In genomic region chr2:170969030-170969429, GRCh38 we compare ENCODE assay signal across 15 cellular contexts.
"Had no signal": no experiment of that assay in that cellular context is flagged by ENCODE, and none has a peak within 500 bp of the region (broad histone marks: within the 10 kb centered on the region; RNA-seq: fewer than 3 reads in every experiment).

No MANE protein-coding gene starts in this region.

- ATAC-seq: gastroesophageal sphincter, left lung had no signal

- H3K9me3 Mint-ChIP-seq: brain; central memory CD8-positive, alpha-beta T cell; memory B cell; type B pancreatic cell had no signal

- H3K9me3 ChIP-seq: gastroesophageal sphincter, left lung, SK-N-SH had no signal

- H3K27ac Mint-ChIP-seq: type B pancreatic cell had no signal

- H3K9me2 ChIP-seq: SK-N-SH had no signal

- DNase-seq: activated CD4-positive, alpha-beta T cell treated with anti-CD3 and anti-CD28 coated beads, Interleukin-2, amount 50 U/mL, for 48 hours; activated CD4-positive, CD25-positive, alpha-beta regulatory T cell; activated naive CD4-positive, alpha-beta T cell treated with anti-CD3 and anti-CD28 coated beads, Interleukin-2, amount 50 U/mL, for 16 hours; amniotic stem cell; cortex of kidney; effector memory CD4-positive, alpha-beta T cell; left lung; SK-N-SH; small intestine; T-helper 2 cell had no signal

- H3K9ac ChIP-seq: SK-N-SH had no signal

- H3K4me3 ChIP-seq: gastroesophageal sphincter, left lung had no signal

- H3K27me3 Mint-ChIP-seq: brain; central memory CD8-positive, alpha-beta T cell; memory B cell; type B pancreatic cell had no signal

- H3K27me3 ChIP-seq: gastroesophageal sphincter had no signal

- H3K4me3 Mint-ChIP-seq: brain; central memory CD8-positive, alpha-beta T cell; memory B cell; type B pancreatic cell had no signal

- H3K27ac ChIP-seq: gastroesophageal sphincter, left lung had no signal

- H3K4me2 ChIP-seq: SK-N-SH had no signal
